Comparison of ENCODE assay signal across 8 cellular contexts in genomic region chrX:49001521-49002090, GRCh38. TPM values are rescaled to one million over a fixed set of nuclear protein-coding genes. Genes with fewer than 3 reads are reported as not detected.
DNase-seq lines count a peak whose midpoint lies in the region; ATAC-seq and TF ChIP-seq lines count a peak whose summit lies in the region.

No MANE protein-coding gene starts in this region.

- H3K4me3 ChIP-seq in HUES64 (ENCODE audit: low read length) (peak overlapping the region; percentile 84), body of pancreas (peak overlapping the region; percentile 51 to 62), iPS-11a (ENCODE audit: low read depth, low read length) (peak overlapping the region; percentile 81), spleen (peak overlapping the region; percentile 32 to 86 (median 56))

- WGBS in HUES64 = 2% methylated on average over 17 of the region's 17 CpGs
- 2% methylated on average over 13 to 17 of the region's 17 CpGs for WGBS in body of pancreas, 2 donors
- 2 to 41% (median 8%) methylated on average over 17 of the region's 17 CpGs for WGBS in spleen, 5 donors

- peak overlapping the region; percentile 99 for H3K9ac ChIP-seq in HUES64 (ENCODE audit: low read depth, low read length)

- DNase-seq in COLO829 (ENCODE audit: low spot score) (peak; percentile 18), T-helper 1 cell (peak; percentile 35 to 70 (median 47)), body of pancreas (peak in 1 of 4 donors; percentile 8), spleen (peak; percentile 80), NCI-H2081 treated with DMSO at 0.1 percent for 48 hours (lab: John Stamatoyannopoulos, UW) (no peak)

- H3K27me3 ChIP-seq in HUES64 (ENCODE audit: insufficient read depth, low read length) (no peaks in the 10 kb centered on the region), body of pancreas (no peaks in the 10 kb centered on the region), spleen (replicated peaks in 1 of 7) (no peaks in the 10 kb centered on the region)

- intact Hi-C loops in body of pancreas (cut with DNase I) = no loop called here
- intact Hi-C loops in spleen (cut with DNase I; ENCODE audit: low total_unique reads) = no loop called here

- peak; percentile 29 for ATAC-seq in GM21390 (IDR thresholded peaks at IDR 0.05; ENCODE audit: unreplicated experiment)
- peak; percentile 4 for ATAC-seq in body of pancreas

- H3K27ac ChIP-seq in HUES64 (ENCODE audit: low read depth, low read length) (peak overlapping the region; percentile 99), body of pancreas (peak overlapping the region in 3 of 4 donors; percentile 65 to 90 (median 88)), spleen (peak overlapping the region; percentile 67 to 94 (median 88))

- H3K36me3 ChIP-seq in HUES64 (ENCODE audit: insufficient read depth, low read length) (peaks cover 29% of the 10 kb centered on the region), body of pancreas (replicated peaks in 1 of 2; ENCODE audit: insufficient read depth in 1 of 2, low read depth in 2 of 2) (no peaks in the 10 kb centered on the region), spleen (peaks cover 0 to 31% (median 6%) of the 10 kb centered on the region in 6 donors)

- TF ChIP-seq POLR2A in body of pancreas (IDR thresholded peaks at IDR 0.05) (no peak), spleen (IDR thresholded peaks at IDR 0.05) (no peak)

- no peak for TF ChIP-seq CTCF in body of pancreas (IDR thresholded peaks at IDR 0.05)
- no peak for TF ChIP-seq CTCF in spleen (IDR thresholded peaks at IDR 0.05 in 8 of 11, conservative IDR thresholded peaks at IDR 0.05 in 3 of 11)

- H3K9me3 ChIP-seq in HUES64 (ENCODE audit: insufficient read depth, low read depth, low read length) = no peaks in the 10 kb centered on the region
- H3K9me3 ChIP-seq in body of pancreas = no peaks in the 10 kb centered on the region
- no peaks in the 10 kb centered on the region for H3K9me3 ChIP-seq in spleen

- H3K4me1 ChIP-seq in HUES64 (ENCODE audit: insufficient read depth, low read length) (no peaks in the 10 kb centered on the region), body of pancreas (peaks cover 10% of the 10 kb centered on the region), spleen (peaks cover 0 to 33% (median 13%) of the 10 kb centered on the region in 6 donors)

RNA-seq across cellular contexts. Expression of gene GRIPAP1, which starts 0.5 kb away (rescaled TPM):
- 24.8 TPM for polyA plus RNA-seq in HUES64 (2013, experiment 1 of 2)
- 23.8 TPM for polyA plus RNA-seq in HUES64 (2013, experiment 2 of 2)
- total RNA-seq in body of pancreas (10 to 100 TPM; 22.8 to 42.5 TPM), spleen (10 to 100 TPM; 48.0 to 93.6 (median 72.6) TPM)
- polyA plus RNA-seq in spleen = 10 to 100 TPM; 20.0 to 42.2 (median 34.8) TPM

RNA-seq across cellular contexts. Expression of gene KCND1, which starts 30.0 kb away (rescaled TPM):
- 3.6 TPM for polyA plus RNA-seq in HUES64 (2013, experiment 1 of 2)
- polyA plus RNA-seq in HUES64 (2013, experiment 2 of 2) = 2.5 TPM
- 1 to 10 TPM in 1 of 2 donors, under 1 TPM in 1; 0.52 to 1.3 TPM for total RNA-seq in body of pancreas
- 1 to 10 TPM; 1.5 to 3.7 (median 2.2) TPM for total RNA-seq in spleen
- 1 to 10 TPM; 1.5 to 2.3 (median 2.0) TPM for polyA plus RNA-seq in spleen

RNA-seq across cellular contexts. Expression of gene TFE3, which starts 41.6 kb away (rescaled TPM):
- 33.0 TPM for polyA plus RNA-seq in HUES64 (2013, experiment 1 of 2)
- 29.9 TPM for polyA plus RNA-seq in HUES64 (2013, experiment 2 of 2)
- total RNA-seq in body of pancreas (10 to 100 TPM; 24.9 to 71.9 TPM), spleen (10 to 100 TPM; 47.1 to 79.1 (median 64.9) TPM)
- polyA plus RNA-seq in spleen = 10 to 100 TPM; 16.0 to 35.8 (median 18.7) TPM

RNA-seq across cellular contexts. Expression of gene OTUD5, which starts 44.2 kb away (rescaled TPM):
- polyA plus RNA-seq in HUES64 (2013, experiment 1 of 2) = 30.9 TPM
- polyA plus RNA-seq in HUES64 (2013, experiment 2 of 2) = 30.2 TPM
- total RNA-seq in body of pancreas (10 to 100 TPM; 23.6 to 40.2 TPM), spleen (10 to 100 TPM; 47.2 to 65.8 (median 58.5) TPM)
- 10 to 100 TPM; 29.6 to 53.2 (median 46.6) TPM for polyA plus RNA-seq in spleen

RNA-seq across cellular contexts. Expression of gene CCDC120, which starts 57.2 kb away (rescaled TPM):
- polyA plus RNA-seq in HUES64 (2013, experiment 1 of 2) = 6.2 TPM
- polyA plus RNA-seq in HUES64 (2013, experiment 2 of 2) = 6.8 TPM
- total RNA-seq in body of pancreas = 10 to 100 TPM in 1 of 2 donors, 1 to 10 TPM in 1; 6.5 to 13.8 TPM
- total RNA-seq in spleen = 1 to 10 TPM; 4.8 to 8.6 (median 7.1) TPM
- 1 to 10 TPM; 1.1 to 2.5 (median 1.4) TPM for polyA plus RNA-seq in spleen
